8 cellular contexts compared by ENCODE assay signal in the genomic region with DNA sequence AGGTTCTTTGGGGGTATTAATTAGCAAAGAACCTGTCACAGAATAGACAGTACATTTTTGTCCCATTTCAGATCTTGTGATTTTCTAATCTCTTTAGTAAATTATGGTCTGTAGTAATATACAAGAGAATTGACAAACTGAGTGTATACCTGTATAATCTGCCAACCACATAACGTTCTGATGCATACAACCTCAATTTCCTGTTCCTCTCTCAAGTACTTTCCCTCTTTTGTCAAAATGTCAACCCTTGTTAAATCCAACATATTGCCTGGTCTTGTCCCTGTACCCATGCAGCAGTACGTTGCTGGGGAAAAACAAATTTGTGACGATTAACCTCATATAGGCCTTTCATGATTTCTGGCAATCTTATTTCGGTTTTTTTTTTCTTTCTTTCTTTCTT. TPM values are rescaled to one million over a fixed set of nuclear protein-coding genes. Genes with fewer than 3 reads are reported as not detected.
DNase-seq lines count a peak whose midpoint lies in the region; ATAC-seq and TF ChIP-seq lines count a peak whose summit lies in the region.

No MANE protein-coding gene starts in this region.

- peaks cover 25% of the 10 kb centered on the region for H3K4me1 Mint-ChIP-seq in Caco-2 (ENCODE audit: low read depth, unreplicated experiment)
- peaks cover 34 to 54% (median 41%) of the 10 kb centered on the region in 7 donors for H3K4me1 Mint-ChIP-seq in naive thymus-derived CD4-positive, alpha-beta T cell

- H3K4me1 ChIP-seq in Caco-2 (peaks cover 26% of the 10 kb centered on the region), colonic mucosa (peaks cover 9% of the 10 kb centered on the region)
- peaks cover 26 to 28% of the 10 kb centered on the region in 2 donors for H3K4me1 ChIP-seq in naive thymus-derived CD4-positive, alpha-beta T cell (ENCODE audit: control insufficient read depth in 2 of 2, insufficient read depth in 2 of 2, low read length in 2 of 2)

- no peak for TF ChIP-seq CTCF in Caco-2 (IDR thresholded peaks at IDR 0.05; ENCODE audit: insufficient read depth in 1 of 2, low read depth in 1 of 2, low read length in 1 of 2, severe bottlenecking in 1 of 2, unreplicated experiment in 1 of 2)
- no peak for TF ChIP-seq CTCF in colonic mucosa (IDR thresholded peaks at IDR 0.05)

- CTCF ChIA-PET in Caco-2 (lab: Charles Lee) = no interaction called here
- CTCF ChIA-PET in naive thymus-derived CD4-positive, alpha-beta T cell (lab: Charles Lee) = interaction anchor here (0.6 to 1.6 kb wide), 4 partner anchors 10 to 882 kb away, joined by 3 to 10 read pairs (median 4); no protein-coding TSS in a partner anchor

- BruUV-seq in Caco-2 (replicated peaks; lab: Mats Ljungman, UMichigan) = no TSS peak

- peak overlapping the region in 1 of 2 donors; percentile 81 for H3K9ac ChIP-seq in colonic mucosa (ENCODE audit: low read depth in 2 of 2, low read length in 2 of 2)

- 0 out of 2 replicates have a peak, but pooled peaks cover 1% of the 10 kb centered on the region for H3K36me3 ChIP-seq in Caco-2 (ENCODE audit: control insufficient read depth, insufficient read depth, low read length)
- H3K36me3 ChIP-seq in MG63 = peaks cover 29% of the 10 kb centered on the region
- no peaks in the 10 kb centered on the region for H3K36me3 ChIP-seq in colonic mucosa
- H3K36me3 ChIP-seq in naive thymus-derived CD4-positive, alpha-beta T cell (ENCODE audit: control insufficient read depth in 2 of 3, insufficient read depth in 3 of 3, low read length in 3 of 3) = peaks cover 0 to 17% (median 0%) of the 10 kb centered on the region in 3 experiments

- no peak for ATAC-seq in naive thymus-derived CD4-positive, alpha-beta T cell
- ATAC-seq in HG02981 (IDR thresholded peaks at IDR 0.05; ENCODE audit: unreplicated experiment) (no peak), HG03039 (IDR thresholded peaks at IDR 0.05; ENCODE audit: unreplicated experiment) (no peak), HG02870 (IDR thresholded peaks at IDR 0.05; ENCODE audit: unreplicated experiment) (no peak), GM21576 (IDR thresholded peaks at IDR 0.05; ENCODE audit: unreplicated experiment) (no peak)

- H3K27ac Mint-ChIP-seq in Caco-2 (ENCODE audit: unreplicated experiment) = no peak overlapping the region
- peak overlapping the region in 6 of 9 donors; percentile 83 to 99 (median 94) for H3K27ac Mint-ChIP-seq in naive thymus-derived CD4-positive, alpha-beta T cell

- no peak for DNase-seq in Caco-2
- no peak for DNase-seq in MG63
- DNase-seq in colonic mucosa = no peak
- DNase-seq in naive thymus-derived CD4-positive, alpha-beta T cell = peak in 4 of 9 donors; percentile 9 to 34 (median 28)

- H3K4me3 ChIP-seq in Caco-2 (ENCODE audit: low read depth, low read length) (peak overlapping the region; percentile 46), MG63 (peak overlapping the region; percentile 81), colonic mucosa (peak overlapping the region; percentile 77)
- peak overlapping the region; percentile 71 for H3K4me3 ChIP-seq in naive thymus-derived CD4-positive, alpha-beta T cell (ENCODE audit: low read length)

- no peaks in the 10 kb centered on the region for H3K9me3 ChIP-seq in Caco-2
- H3K9me3 ChIP-seq in MG63 = no peaks in the 10 kb centered on the region
- no peaks in the 10 kb centered on the region for H3K9me3 ChIP-seq in colonic mucosa
- H3K9me3 ChIP-seq in naive thymus-derived CD4-positive, alpha-beta T cell (ENCODE audit: control insufficient read depth in 2 of 3, low read length in 3 of 3) = no peaks in the 10 kb centered on the region

- H3K4me3 Mint-ChIP-seq in Caco-2 (ENCODE audit: unreplicated experiment) = no peak overlapping the region
- peak overlapping the region in 6 of 10 donors; percentile 94 to 99 (median 96) for H3K4me3 Mint-ChIP-seq in naive thymus-derived CD4-positive, alpha-beta T cell

- H3K27ac ChIP-seq in colonic mucosa = no peak overlapping the region
- H3K27ac ChIP-seq in naive thymus-derived CD4-positive, alpha-beta T cell (ENCODE audit: low read depth, low read length) = peak overlapping the region; percentile 82

- H3K27me3 ChIP-seq in Caco-2 (replicated peaks; ENCODE audit: control insufficient read depth, insufficient read depth, low read length) = no peaks in the 10 kb centered on the region
- no peaks in the 10 kb centered on the region for H3K27me3 ChIP-seq in MG63
- no peaks in the 10 kb centered on the region for H3K27me3 ChIP-seq in colonic mucosa
- H3K27me3 ChIP-seq in naive thymus-derived CD4-positive, alpha-beta T cell (ENCODE audit: control insufficient read depth in 2 of 2, insufficient read depth in 2 of 2, low read length in 2 of 2) = no peaks in the 10 kb centered on the region

- H3K27me3 Mint-ChIP-seq in Caco-2 (ENCODE audit: insufficient read depth, unreplicated experiment) = no peaks in the 10 kb centered on the region
- H3K27me3 Mint-ChIP-seq in naive thymus-derived CD4-positive, alpha-beta T cell = no peaks in the 10 kb centered on the region

- no peaks in the 10 kb centered on the region for H3K9me3 Mint-ChIP-seq in Caco-2 (ENCODE audit: unreplicated experiment)
- H3K9me3 Mint-ChIP-seq in naive thymus-derived CD4-positive, alpha-beta T cell = no peaks in the 10 kb centered on the region

- intact Hi-C loops in Caco-2 (cut with micrococcal nuclease; ENCODE audit: unreplicated experiment) = loop anchor here (1.0 to 2.0 kb wide), 6 partner anchors 41 to 348 kb away; no protein-coding TSS in a partner anchor
- intact Hi-C loops in colonic mucosa (cut with DNase I) = loop anchor here (5.0 kb wide), 2 partner anchors 63 to 232 kb away; no protein-coding TSS in a partner anchor
- intact Hi-C loops in naive thymus-derived CD4-positive, alpha-beta T cell (cut with micrococcal nuclease) = loop anchor here (1.0 to 10.0 kb wide), 20 partner anchors 9 to 1635 kb away; partner anchors contain the start of genes CCSAP (in 2 of the 2), COG2 (in 2 of the 2), TSNAX (in 2 of the 2) and C1orf198 (in 1 of the 2)

- POLR2A ChIA-PET in Caco-2 (lab: Charles Lee) = no interaction called here
- POLR2A ChIA-PET in naive thymus-derived CD4-positive, alpha-beta T cell (lab: Charles Lee) = interaction anchor here (1.4 to 2.7 kb wide), 2 partner anchors 8 to 60 kb away, joined by 4 to 12 read pairs; partner anchors contain the start of gene FAM89A

- H3K36me3 Mint-ChIP-seq in Caco-2 (ENCODE audit: insufficient read depth, unreplicated experiment) = peaks cover 22% of the 10 kb centered on the region
- H3K36me3 Mint-ChIP-seq in naive thymus-derived CD4-positive, alpha-beta T cell = peaks cover 0 to 15% (median 4%) of the 10 kb centered on the region in 5 donors

RNA-seq across cellular contexts. Expression of gene ARV1, which starts 1.1 kb away (rescaled TPM):
- total RNA-seq in Caco-2 (2022) = 8.6 and 9.8 TPM in 2 replicates
- 4.3 and 8.1 TPM in 2 replicates for total RNA-seq in MG63 (2014; rRNA removed; shearing (Covaris generic); ENCODE audit: low replicate concordance)
- 10 to 100 TPM; 29.3 to 39.6 TPM for total RNA-seq in colonic mucosa
- total RNA-seq in naive thymus-derived CD4-positive, alpha-beta T cell = 10 to 100 TPM in 3 of 5 experiments, 1 to 10 TPM in 2; 5.6 to 15.2 (median 11.5) TPM
- polyA plus RNA-seq in naive thymus-derived CD4-positive, alpha-beta T cell = 10 to 100 TPM; 32.6 to 35.8 TPM

RNA-seq across cellular contexts. Expression of gene TTC13, which starts 1.3 kb away (rescaled TPM):
- total RNA-seq in Caco-2 (2022) (55.8 and 57.6 TPM in 2 replicates), colonic mucosa (10 to 100 TPM; 28.0 to 47.0 TPM)
- 25.1 and 33.0 TPM in 2 replicates for total RNA-seq in MG63 (2014; rRNA removed; shearing (Covaris generic); ENCODE audit: low replicate concordance)
- total RNA-seq in naive thymus-derived CD4-positive, alpha-beta T cell = 10 to 100 TPM; 31.8 to 54.6 (median 45.1) TPM
- 10 to 100 TPM in 1 of 2 donors, 1 to 10 TPM in 1; 9.9 to 10.8 TPM for polyA plus RNA-seq in naive thymus-derived CD4-positive, alpha-beta T cell
